ENCODE assay signal across 17 cellular contexts in the genomic region with DNA sequence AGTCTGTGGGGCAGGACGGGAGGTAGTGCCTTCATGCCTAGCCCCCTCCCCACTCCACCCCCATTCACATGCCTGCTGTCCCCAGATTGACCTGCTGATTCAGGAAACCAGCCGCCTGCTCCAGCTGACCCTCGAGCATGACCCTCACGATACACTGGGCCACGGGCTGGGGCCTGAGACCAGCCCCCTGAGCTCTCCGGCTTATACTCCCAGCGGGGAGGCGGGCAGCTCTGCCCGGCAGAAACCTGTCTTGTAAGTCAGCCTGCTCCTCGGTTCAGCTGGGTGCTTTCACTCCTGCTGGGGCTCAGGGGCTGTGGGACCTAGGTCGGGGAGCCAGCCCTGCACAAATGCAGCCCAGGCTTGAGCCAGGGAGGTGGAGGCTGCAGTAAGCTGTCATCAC. TPM values are rescaled to one million over a fixed set of nuclear protein-coding genes. Genes with fewer than 3 reads are reported as not detected.
A peak's percentile ranks its signal among the peaks of the same experiment; 100 is the strongest.
DNase-seq lines count a peak whose midpoint lies in the region; ATAC-seq, FAIRE-seq and TF ChIP-seq lines count a peak whose summit lies in the region.
"Had no signal": no experiment of that assay in that cellular context is flagged by ENCODE, and none has a peak within 500 bp of the region (broad histone marks: within the 10 kb centered on the region; RNA-seq: fewer than 3 reads in every experiment).

No MANE protein-coding gene starts in this region.

- no peak overlapping the region for H3K4me2 ChIP-seq in IMR-90 (ENCODE audit: low read depth, low read length)

- no peak overlapping the region for H4K5ac ChIP-seq in IMR-90 (ENCODE audit: low read depth, low read length)

- H3K27ac Mint-ChIP-seq in nephron progenitor cell: peak overlapping the region; percentile 59

- WGBS in IMR-90 (ENCODE audit: extremely low coverage in 2 of 2, insufficient read length in 1 of 2), 2 experiments: 88% methylated on average over 7 of the region's 11 CpGs; no CpG with 5 or more reads in 1 of the 2 experiments

- no peak overlapping the region for H2AK9ac ChIP-seq in IMR-90 (replicated peaks; ENCODE audit: low read depth, low read length, poor library complexity)

- dilution Hi-C loops in IMR-90 (cut with HindIII; ENCODE audit: low sequenced_read_pairs, unreplicated experiment): no loop called here

- CTCF ChIA-PET in IMR-90 (lab: Yijun Ruan, JAX): no interaction called here

- intact Hi-C loops in IMR-90 (cut with micrococcal nuclease): no loop called here

- POLR2A ChIA-PET in IMR-90 (lab: Charles Lee; ENCODE audit: unreplicated experiment): no interaction called here

- peaks cover 3% of the 10 kb centered on the region; the same call in 1 of the 2 replicates for H3K4me1 ChIP-seq in IMR-90 (ENCODE audit: control insufficient read depth, insufficient read depth, low read length)

- no peak overlapping the region for H2AFZ ChIP-seq in IMR-90 (replicated peaks; ENCODE audit: low read length, poor library complexity)

- H2BK15ac ChIP-seq in IMR-90 (ENCODE audit: low read depth, low read length): no peak overlapping the region

- no peaks in the 10 kb centered on the region for H3K9me3 Mint-ChIP-seq in nephron progenitor cell
- H3K9me3 Mint-ChIP-seq: CD4-positive, alpha-beta memory T cell had no signal

- peaks cover 40% of the 10 kb centered on the region for H3K36me3 Mint-ChIP-seq in nephron progenitor cell (ENCODE audit: low read depth)

- TF ChIP-seq CTCF in IMR-90 (conservative IDR thresholded peaks at IDR 0.05; ENCODE audit: low read depth, low read length) (no peak), nephron progenitor cell (IDR thresholded peaks at IDR 0.05) (no peak)

- TF ChIP-seq POLR2A in IMR-90 (IDR thresholded peaks at IDR 0.05; ENCODE audit: low read depth, low read length) (no peak), GM12892 (IDR thresholded peaks at IDR 0.05; ENCODE audit: low read depth, low read length) (no peak)

- TF ChIP-seq RAD21 in IMR-90 (IDR thresholded peaks at IDR 0.05; ENCODE audit: low read length): no peak

- no peak overlapping the region for H3K27ac ChIP-seq in IMR-90 (ENCODE audit: insufficient read depth, low read length)

- no peak overlapping the region for H2BK120ac ChIP-seq in IMR-90 (ENCODE audit: low read depth, low read length)

- H3K4me3 ChIP-seq in IMR-90 (ENCODE audit: insufficient read depth, low read depth, low read length): no peak overlapping the region

- no TSS peak for BruUV-seq in IMR-90 (replicated peaks; lab: Mats Ljungman, UMichigan)

- H2BK5ac ChIP-seq in IMR-90 (ENCODE audit: low read depth, low read length, poor library complexity, severe bottlenecking): no peak overlapping the region

- no peak overlapping the region for H3K4ac ChIP-seq in IMR-90 (ENCODE audit: low read depth, low read length)

- H4K91ac ChIP-seq in IMR-90 (ENCODE audit: insufficient read depth, low read depth, low read length): no peak overlapping the region

- H3K14ac ChIP-seq in IMR-90 (replicated peaks; ENCODE audit: low read depth, low read length): no peak overlapping the region

- H2BK20ac ChIP-seq in IMR-90 (ENCODE audit: low read depth, low read length): no peak overlapping the region

- peak; percentile 5 for DNase-seq in 8988T
- no peak for DNase-seq in IMR-90
- no peak for DNase-seq in nephron progenitor cell
- no peak for DNase-seq in HuH-7 (ENCODE audit: low spot score)
- no peak for DNase-seq in GM12892 (ENCODE audit: insufficient read length)
- DNase-seq in NCI-H1694 (lab: John Stamatoyannopoulos, UW): no peak
- DNase-seq: C1 segment of cervical spinal cord; Calu3; CD4-positive, alpha-beta memory T cell; COR-L47; DMS53; DMS79 treated with DMSO at 0.1 percent for 48 hours; GF-D8; GOT3; HCEC 1CT had no signal

- no peak overlapping the region for H3K4me3 Mint-ChIP-seq in nephron progenitor cell

- H3K79me1 ChIP-seq in IMR-90 (ENCODE audit: low read depth in 1 of 2, low read length in 2 of 2): peaks cover 8 to 27% of the 10 kb centered on the region in 2 experiments

- H4K8ac ChIP-seq in IMR-90 (ENCODE audit: low read depth in 2 of 2, low read length in 2 of 2): no peak overlapping the region

- H3K4me1 Mint-ChIP-seq in nephron progenitor cell: peaks cover 15% of the 10 kb centered on the region

- no peaks in the 10 kb centered on the region for H3K9me1 ChIP-seq in IMR-90 (ENCODE audit: insufficient read depth, low read length)

- no peaks in the 10 kb centered on the region for H3K9me3 ChIP-seq in IMR-90 (ENCODE audit: control insufficient read depth, insufficient read depth, low read length)

- H3K23ac ChIP-seq in IMR-90 (ENCODE audit: low read depth, low read length): no peak overlapping the region

- H3K27me3 ChIP-seq in IMR-90 (ENCODE audit: control insufficient read depth, insufficient read depth, low read length): no peaks in the 10 kb centered on the region

- in situ Hi-C loops in IMR-90 (cut with MboI; ENCODE audit: low sequenced_read_pairs): no loop called here

- H3K36me3 ChIP-seq in IMR-90 (ENCODE audit: control insufficient read depth, insufficient read depth, low read length): peaks cover 49% of the 10 kb centered on the region

- ATAC-seq in IMR-90 (ENCODE audit: low read depth): no peak

- no peak overlapping the region for H3K9ac ChIP-seq in IMR-90 (ENCODE audit: low read depth, low read length)

- 0 out of 2 replicates have a peak overlapping the region, but pooled peaks have one; percentile 16 for H2AK5ac ChIP-seq in IMR-90 (ENCODE audit: low read depth, low read length)

- no peak for FAIRE-seq in GM12892 (lab: Jason Lieb, UNC)
- FAIRE-seq: GM12891, H54 had no signal

- no peak overlapping the region for H3K56ac ChIP-seq in IMR-90 (ENCODE audit: extremely low read depth, insufficient read depth, low read length)

- H3K18ac ChIP-seq in IMR-90 (ENCODE audit: low read depth, low read length): no peak overlapping the region

- H4K20me1 ChIP-seq in IMR-90 (ENCODE audit: insufficient read depth, low read length): no peaks in the 10 kb centered on the region; the same call in none of the 2 replicates

- H3K27me3 Mint-ChIP-seq in nephron progenitor cell (ENCODE audit: low read depth, poor library complexity): no peaks in the 10 kb centered on the region
- H3K27me3 Mint-ChIP-seq: CD4-positive, alpha-beta memory T cell had no signal

TF ChIP-seq in IMR-90, 13 proteins besides CTCF, POLR2A, EP300 and RAD21:
- no peak for TF ChIP-seq FOS (IDR thresholded peaks at IDR 0.05; ENCODE audit: low read depth, low read length)
- no peak for TF ChIP-seq CEBPB (IDR thresholded peaks at IDR 0.05; ENCODE audit: low read depth, low read length)
- TF ChIP-seq SMC3 (IDR thresholded peaks at IDR 0.05; ENCODE audit: low read depth, low read length): no peak

RNA-seq across cellular contexts. Expression of a gene that starts 22.4 kb away (rescaled TPM):
- 22.2 and 25.8 TPM in 2 replicates for total RNA-seq in IMR-90 (2012; rRNA removed)
- 48.0 and 57.4 TPM in 2 replicates for polyA plus RNA-seq in IMR-90 (2012; rRNA removed)
- 52.2 and 59.2 TPM in 2 replicates for polyA plus RNA-seq in IMR-90 (2012; cell fraction: cytosol; rRNA removed)
- 33.9 and 73.0 TPM in 2 replicates for polyA plus RNA-seq in IMR-90 (2012; cell fraction: nucleus; rRNA removed; ENCODE audit: low replicate concordance)
- polyA plus RNA-seq in GM12892 (2012; ENCODE audit: missing spikeins): 15.9 TPM
